1 cellular context compared by ENCODE assay signal in the genomic region with DNA sequence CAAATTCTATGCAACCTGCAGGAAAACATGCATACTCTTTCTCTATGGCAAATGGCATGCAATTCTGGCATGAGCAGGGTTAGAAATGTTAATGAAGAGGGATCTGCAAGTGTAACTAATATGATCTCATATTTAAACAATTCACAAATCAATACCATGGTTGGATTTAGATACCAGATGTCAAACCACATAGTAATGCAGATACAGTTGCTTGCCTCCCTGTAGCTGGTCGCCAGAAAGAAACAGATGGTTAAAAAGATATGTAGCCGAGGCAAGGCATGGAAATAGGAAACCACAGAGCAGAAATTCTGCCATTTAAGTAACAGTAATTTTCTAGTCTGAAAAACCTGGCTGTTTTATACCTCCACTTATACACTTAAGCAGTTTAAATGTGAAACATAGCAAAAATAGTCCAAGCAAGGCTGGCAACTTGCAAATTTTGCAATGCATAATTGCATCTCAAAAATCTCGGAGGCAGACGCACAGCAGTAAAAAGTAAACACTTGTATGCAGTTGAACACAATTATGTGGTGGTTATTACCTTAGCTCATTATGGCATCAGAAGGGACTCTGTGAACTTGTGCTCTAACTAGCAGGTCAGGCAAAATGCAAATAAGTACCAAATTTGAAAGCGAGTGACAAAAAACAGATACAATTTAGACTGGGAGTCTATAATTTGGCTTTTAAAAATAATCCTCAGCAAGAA.
TF ChIP-seq lines count a peak whose summit lies in the region.

No MANE protein-coding gene starts in this region.

TF ChIP-seq in WTC11, 78 proteins besides CTCF, POLR2A, EP300 and RAD21 (continued from another document):
- TF ChIP-seq, protein P1, sequence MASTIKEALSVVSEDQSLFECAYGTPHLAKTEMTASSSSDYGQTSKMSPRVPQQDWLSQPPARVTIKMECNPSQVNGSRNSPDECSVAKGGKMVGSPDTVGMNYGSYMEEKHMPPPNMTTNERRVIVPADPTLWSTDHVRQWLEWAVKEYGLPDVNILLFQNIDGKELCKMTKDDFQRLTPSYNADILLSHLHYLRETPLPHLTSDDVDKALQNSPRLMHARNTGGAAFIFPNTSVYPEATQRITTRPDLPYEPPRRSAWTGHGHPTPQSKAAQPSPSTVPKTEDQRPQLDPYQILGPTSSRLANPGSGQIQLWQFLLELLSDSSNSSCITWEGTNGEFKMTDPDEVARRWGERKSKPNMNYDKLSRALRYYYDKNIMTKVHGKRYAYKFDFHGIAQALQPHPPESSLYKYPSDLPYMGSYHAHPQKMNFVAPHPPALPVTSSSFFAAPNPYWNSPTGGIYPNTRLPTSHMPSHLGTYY (CRISPR knock-in tag; IDR thresholded peaks at IDR 0.05): no peak
